ENCODE assay signal across 19 cellular contexts in the genomic region with DNA sequence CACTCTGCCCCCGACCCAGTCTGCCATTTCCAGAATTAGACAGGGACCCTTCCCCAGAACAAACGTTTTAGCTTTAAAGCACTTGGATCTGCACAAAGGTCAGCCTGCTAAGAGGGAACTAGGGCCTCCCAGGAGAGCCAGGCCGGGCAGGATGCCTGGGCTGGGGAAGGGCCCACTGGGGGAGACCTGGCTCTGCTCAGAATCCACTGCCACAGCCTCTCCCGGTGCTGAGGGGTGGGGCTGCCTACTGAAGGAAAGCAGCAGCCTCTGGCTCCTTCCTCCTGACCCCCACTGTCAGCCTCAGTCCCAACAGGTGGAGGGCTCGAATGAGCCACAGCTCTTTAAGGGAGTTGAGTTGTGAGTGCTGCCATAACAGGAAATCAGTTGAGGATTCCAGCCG. TPM values are rescaled to one million over a fixed set of nuclear protein-coding genes. Genes with fewer than 3 reads are reported as not detected.
DNase-seq lines count a peak whose midpoint lies in the region; ATAC-seq and TF ChIP-seq lines count a peak whose summit lies in the region.
"Had no signal": no experiment of that assay in that cellular context is flagged by ENCODE, and none has a peak within 500 bp of the region (broad histone marks: within the 10 kb centered on the region; RNA-seq: fewer than 3 reads in every experiment).

No MANE protein-coding gene starts in this region.

- H3K36me3 Mint-ChIP-seq in activated T-cell treated with anti-CD3 and anti-CD28 coated beads, Interleukin-2, amount 50 U/mL, for 4 hours (ENCODE audit: insufficient read depth), result no peaks in the 10 kb centered on the region
- H3K36me3 Mint-ChIP-seq: activated naive CD8-positive, alpha-beta T cell treated with anti-CD3 and anti-CD28 coated beads, Interleukin-2, amount 10 ng/mL, durations not matched to agents 7 days and 5 days; stimulated activated memory B cell treated with anti-CD40 and anti-IgM and Interleukin-4, amounts not matched to agents 10 μg/mL and 1 μg/mL and 100 μg/mL, for 72 hours had no signal

- H3K27me3 ChIP-seq in BLaER1, result peaks cover 66% of the 10 kb centered on the region
- H3K27me3 ChIP-seq in PC-9 (ENCODE audit: insufficient read depth, low read depth), result peaks cover 10% of the 10 kb centered on the region; the same call in 1 of the 2 replicates
- peaks cover 0 to 75% (median 39%) of the 10 kb centered on the region in 7 donors for H3K27me3 ChIP-seq in heart right ventricle
- peaks cover 6% of the 10 kb centered on the region for H3K27me3 ChIP-seq in rectal smooth muscle tissue (ENCODE audit: control insufficient read depth, insufficient read depth, low read length)
- H3K27me3 ChIP-seq in upper lobe of right lung, result peaks cover 41% of the 10 kb centered on the region
- H3K27me3 ChIP-seq: SJCRH30 had no signal

- in situ Hi-C loops in G401 (cut with HindIII; ENCODE audit: low sequenced_read_pairs), result no loop called here

- peaks cover 19% of the 10 kb centered on the region for H3K4me1 Mint-ChIP-seq in activated T-cell treated with anti-CD3 and anti-CD28 coated beads, Interleukin-2, amount 50 U/mL, for 4 hours (ENCODE audit: low read depth)

- H2AFZ ChIP-seq in PC-9, result no peak overlapping the region

- no peaks in the 10 kb centered on the region for H3K9me2 ChIP-seq in PC-9 (ENCODE audit: insufficient read depth)

- H3K4me1 ChIP-seq in BLaER1 (peaks cover 42% of the 10 kb centered on the region), PC-9 (replicated peaks; ENCODE audit: insufficient read depth) (peaks cover 25% of the 10 kb centered on the region), heart right ventricle (peaks cover 21 to 70% (median 58%) of the 10 kb centered on the region in 9 donors), rectal smooth muscle tissue (ENCODE audit: control insufficient read depth, insufficient read depth, low read length) (peaks cover 31% of the 10 kb centered on the region), upper lobe of right lung (peaks cover 20% of the 10 kb centered on the region)
- H3K4me1 ChIP-seq: SJCRH30 had no signal

- TF ChIP-seq CTCF in PC-9 (conservative IDR thresholded peaks at IDR 0.05) (no peak), heart right ventricle (IDR thresholded peaks at IDR 0.05) (no peak), upper lobe of right lung (IDR thresholded peaks at IDR 0.05) (no peak)

- H3K4me3 ChIP-seq in BLaER1 (no peak overlapping the region), PC-9 (no peak overlapping the region), heart right ventricle (no peak overlapping the region), rectal smooth muscle tissue (ENCODE audit: low read length) (no peak overlapping the region), upper lobe of right lung (no peak overlapping the region)
- H3K4me3 ChIP-seq: SJCRH30, uterus had no signal

- WGBS in heart right ventricle, 2 donors, result 8 to 17% methylated on average over 6 of the region's 6 CpGs

- H3K9me3 ChIP-seq in BLaER1, result no peaks in the 10 kb centered on the region
- H3K9me3 ChIP-seq in PC-9 (ENCODE audit: insufficient read depth, low read depth), result no peaks in the 10 kb centered on the region
- H3K9me3 ChIP-seq in heart right ventricle, result no peaks in the 10 kb centered on the region
- H3K9me3 ChIP-seq in upper lobe of right lung, result no peaks in the 10 kb centered on the region
- H3K9me3 ChIP-seq: SJCRH30, uterus had no signal

- H4K20me1 ChIP-seq in BLaER1 (no peaks in the 10 kb centered on the region), PC-9 (ENCODE audit: insufficient read depth) (no peaks in the 10 kb centered on the region)

- POLR2A ChIA-PET in PC-9 (lab: Charles Lee; ENCODE audit: unreplicated experiment), result no interaction called here

- DNase-seq in PC-9 (no peak), heart right ventricle (peak in 1 of 2 donors; percentile 54), G401 (ENCODE audit: low spot score) (no peak), upper lobe of right lung (no peak)
- no peak for DNase-seq in activated T-cell treated with anti-CD3 and anti-CD28 coated beads, Interleukin-2, amount 50 U/mL, for 4 hours
- DNase-seq in stimulated activated CD4-positive, alpha-beta T cell treated with anti-CD3 and anti-CD28 coated beads, Interleukin-1b, Interleukin-23, amount 100 ng/mL, for 48 hours, result no peak
- DNase-seq: activated CD4-positive, alpha-beta T cell treated with anti-CD3 and anti-CD28 coated beads, Interleukin-2, amount 10 ng/mL, durations not matched to agents 7 days and 5 days; activated naive CD8-positive, alpha-beta T cell treated with anti-CD3 and anti-CD28 coated beads, Interleukin-2, amount 10 ng/mL, durations not matched to agents 7 days and 5 days; activated T-cell treated with anti-CD3 and anti-CD28 coated beads for 4 hours; endodermal cell; mesenchymal stem cell; NCI-H187; NCI-H446 treated with DMSO at 0.1 percent for 48 hours; T1000; uterus had no signal

- H3F3A ChIP-seq in PC-9 (ENCODE audit: insufficient read depth, low read depth), result peaks cover 32% of the 10 kb centered on the region; the same call in 1 of the 2 replicates

- H3K9ac ChIP-seq in BLaER1 (no peak overlapping the region), rectal smooth muscle tissue (ENCODE audit: low read length) (no peak overlapping the region)

- BruUV-seq in PC-9 (replicated peaks; lab: Mats Ljungman, UMichigan), result no TSS peak

- H3K27ac ChIP-seq in BLaER1 (no peak overlapping the region), PC-9 (peak overlapping the region; percentile 22; the same call in 1 of the 2 replicates), heart right ventricle (peak overlapping the region in 6 of 10 donors; percentile 7 to 55 (median 27)), rectal smooth muscle tissue (ENCODE audit: low read depth, low read length) (peak overlapping the region; percentile 26), upper lobe of right lung (no peak overlapping the region)
- H3K27ac ChIP-seq: SJCRH30 had no signal

- no peaks in the 10 kb centered on the region for H3K36me3 ChIP-seq in BLaER1
- no peaks in the 10 kb centered on the region for H3K36me3 ChIP-seq in PC-9 (ENCODE audit: low read depth)
- peaks cover 0 to 3% (median 0%) of the 10 kb centered on the region in 9 donors for H3K36me3 ChIP-seq in heart right ventricle
- H3K36me3 ChIP-seq in rectal smooth muscle tissue (ENCODE audit: control insufficient read depth, insufficient read depth, low read length), result peaks cover under 1% of the 10 kb centered on the region
- H3K36me3 ChIP-seq in upper lobe of right lung, result no peaks in the 10 kb centered on the region
- H3K36me3 ChIP-seq: SJCRH30, uterus had no signal

- H3K4me3 Mint-ChIP-seq in activated T-cell treated with anti-CD3 and anti-CD28 coated beads, Interleukin-2, amount 50 U/mL, for 4 hours, result no peak overlapping the region
- H3K4me3 Mint-ChIP-seq: activated CD4-positive, alpha-beta T cell treated with anti-CD3 and anti-CD28 coated beads, Interleukin-2, amount 10 ng/mL, durations not matched to agents 7 days and 5 days; endodermal cell had no signal

- ATAC-seq in heart right ventricle, result peak in 3 of 8 donors; percentile 11 to 24 (median 17)
- no peak for ATAC-seq in upper lobe of right lung
- no peak for ATAC-seq in activated T-cell treated with anti-CD3 and anti-CD28 coated beads, Interleukin-2, amount 50 U/mL, for 4 hours
- ATAC-seq: stimulated activated memory B cell treated with anti-CD40 and anti-IgM and Interleukin-4, amounts not matched to agents 10 μg/mL and 1 μg/mL and 100 μg/mL, for 72 hours had no signal

- no peaks in the 10 kb centered on the region for H3K79me2 ChIP-seq in PC-9 (ENCODE audit: low read depth)

- peak overlapping the region; percentile 23; the same call in 1 of the 2 replicates for H3K4me2 ChIP-seq in BLaER1
- H3K4me2 ChIP-seq in PC-9, result peak overlapping the region; percentile 49

- no peaks in the 10 kb centered on the region for H3K9me3 Mint-ChIP-seq in activated T-cell treated with anti-CD3 and anti-CD28 coated beads, Interleukin-2, amount 50 U/mL, for 4 hours
- H3K9me3 Mint-ChIP-seq: activated CD4-positive, alpha-beta T cell treated with anti-CD3 and anti-CD28 coated beads, Interleukin-2, amount 10 ng/mL, durations not matched to agents 7 days and 5 days; activated naive CD8-positive, alpha-beta T cell treated with anti-CD3 and anti-CD28 coated beads, Interleukin-2, amount 10 ng/mL, durations not matched to agents 7 days and 5 days; endodermal cell; stimulated activated memory B cell treated with anti-CD40 and anti-IgM and Interleukin-4, amounts not matched to agents 10 μg/mL and 1 μg/mL and 100 μg/mL, for 72 hours had no signal

- intact Hi-C loops in PC-9 (cut with micrococcal nuclease; ENCODE audit: unreplicated experiment), result no loop called here
- intact Hi-C loops in heart right ventricle (cut with DNase I), result loop anchor here in 4 of 10 donors (10.0 kb wide), 2 partner anchors 238 to 248 kb away; a partner anchor contains a TSS
- intact Hi-C loops in upper lobe of right lung (cut with DNase I), result no loop called here

- CTCF ChIA-PET in PC-9 (lab: Charles Lee), result no interaction called here

- peaks cover 33% of the 10 kb centered on the region for H3K27me3 Mint-ChIP-seq in activated T-cell treated with anti-CD3 and anti-CD28 coated beads, Interleukin-2, amount 50 U/mL, for 4 hours (ENCODE audit: low read depth)

RNA-seq across cellular contexts. Expression of a gene that starts 1.7 kb away (rescaled TPM):
- total RNA-seq in PC-9 (2021), result 0.65 and 0.68 TPM in 2 replicates
- 1 to 10 TPM in 7 of 10 donors, under 1 TPM in 3; 0.42 to 1.9 (median 1.2) TPM for total RNA-seq in heart right ventricle
- 1 to 10 TPM in 1 of 2 donors, under 1 TPM in 1; 0.49 to 2.6 TPM for polyA plus RNA-seq in heart right ventricle
- 20.5 and 20.9 TPM in 2 replicates for total RNA-seq in G401 (2014; rRNA removed; shearing (Covaris generic))
- total RNA-seq in upper lobe of right lung, result not detected
- total RNA-seq in activated T-cell treated with anti-CD3 and anti-CD28 coated beads, Interleukin-2, amount 50 U/mL, for 4 hours, result under 1 TPM in 1 of 3 donors, not detected in 2; 0.18 TPM
- total RNA-seq: SJCRH30 had no signal

RNA-seq across cellular contexts. Expression of a gene that starts 11.2 kb away (rescaled TPM):
- total RNA-seq in PC-9 (2021), result 1.5 and 1.6 TPM in 2 replicates
- total RNA-seq in heart right ventricle, result 100 to 1,000 TPM in 9 of 10 donors, 10 to 100 TPM in 1; 98.1 to 186 (median 177) TPM
- 100 to 1,000 TPM in 1 of 2 donors, 10 to 100 TPM in 1; 41.8 to 140 TPM for polyA plus RNA-seq in heart right ventricle
- 2.3 and 2.7 TPM in 2 replicates for total RNA-seq in G401 (2014; rRNA removed; shearing (Covaris generic))
- 1.6 TPM for total RNA-seq in upper lobe of right lung
- under 1 TPM; 0.16 to 0.58 (median 0.24) TPM for total RNA-seq in activated T-cell treated with anti-CD3 and anti-CD28 coated beads, Interleukin-2, amount 50 U/mL, for 4 hours
- total RNA-seq: activated CD4-positive, alpha-beta T cell treated with anti-CD3 and anti-CD28 coated beads, Interleukin-2, amount 10 ng/mL, durations not matched to agents 7 days and 5 days; activated naive CD8-positive, alpha-beta T cell treated with anti-CD3 and anti-CD28 coated beads, Interleukin-2, amount 10 ng/mL, durations not matched to agents 7 days and 5 days had no signal

RNA-seq across cellular contexts. Expression of a gene that starts 14.7 kb away (rescaled TPM):
- total RNA-seq in PC-9 (2021), result 806 and 1,298 TPM in 2 replicates
- total RNA-seq in heart right ventricle, result 100 to 1,000 TPM; 197 to 444 (median 248) TPM
- polyA plus RNA-seq in heart right ventricle, result 100 to 1,000 TPM; 457 to 716 TPM
- 1,140 and 1,147 TPM in 2 replicates for total RNA-seq in G401 (2014; rRNA removed; shearing (Covaris generic))
- total RNA-seq in upper lobe of right lung, result 241 TPM
- total RNA-seq in activated T-cell treated with anti-CD3 and anti-CD28 coated beads, Interleukin-2, amount 50 U/mL, for 4 hours, result 1,000 to 10,000 TPM; 1,821 to 1,965 (median 1,822) TPM

RNA-seq across cellular contexts. Expression of a gene that starts 22.4 kb away (rescaled TPM):
- 43.5 and 61.3 TPM in 2 replicates for total RNA-seq in PC-9 (2021)
- total RNA-seq in heart right ventricle, result 10 to 100 TPM; 49.1 to 81.1 (median 57.4) TPM
- polyA plus RNA-seq in heart right ventricle, result 100 to 1,000 TPM; 103 to 105 TPM
- total RNA-seq in G401 (2014; rRNA removed; shearing (Covaris generic)), result 109 and 113 TPM in 2 replicates
- total RNA-seq in upper lobe of right lung, result 62.9 TPM
- total RNA-seq in activated T-cell treated with anti-CD3 and anti-CD28 coated beads, Interleukin-2, amount 50 U/mL, for 4 hours, result 10 to 100 TPM; 80.6 to 92.8 (median 87.1) TPM

RNA-seq across cellular contexts. Expression of a gene that starts 30.5 kb away (rescaled TPM):
- total RNA-seq in PC-9 (2021) (390 and 442 TPM in 2 replicates), heart right ventricle (1 to 10 TPM in 3 of 10 donors, under 1 TPM in 7; 0.39 to 2.5 (median 0.80) TPM), upper lobe of right lung (117 TPM)
- 1 to 10 TPM; 1.3 to 1.6 TPM for polyA plus RNA-seq in heart right ventricle
- total RNA-seq in G401 (2014; rRNA removed; shearing (Covaris generic)), result 0.17 and 3.5 TPM in 2 replicates
- total RNA-seq in activated T-cell treated with anti-CD3 and anti-CD28 coated beads, Interleukin-2, amount 50 U/mL, for 4 hours, result 1 to 10 TPM in 2 of 3 donors, under 1 TPM in 1; 0.65 to 1.8 (median 1.7) TPM

Comparison
In these comparisons a context has a peak if more than half of its experiments do, and no peak if none do; other contexts are left out.
1. H3K27ac ChIP-seq: peak in PC-9 (single experiment), heart right ventricle (6 of 10) and rectal smooth muscle tissue (single experiment); none in BLaER1 (single experiment) and upper lobe of right lung (single experiment).
2. RNA of a gene that starts 11.2 kb away (total RNA-seq): 98.1 to 186 TPM in heart right ventricle; 2.3 to 2.7 TPM in G401, 1.6 TPM in upper lobe of right lung (single experiment), 1.5 to 1.6 TPM in PC-9 and 0.16 to 0.58 TPM in activated T-cell treated with anti-CD3 and anti-CD28 coated beads, Interleukin-2, amount 50 U/mL, for 4 hours; every median in the first group is over 10 times any median in the second.